31 cellular contexts compared by ENCODE assay signal in genomic region chr1:45319761-45320160, GRCh38. TPM values are rescaled to one million over a fixed set of nuclear protein-coding genes. Genes with fewer than 3 reads are reported as not detected.
"Had no signal": no experiment of that assay in that cellular context is flagged by ENCODE, and none has a peak within 500 bp of the region (broad histone marks: within the 10 kb centered on the region; RNA-seq: fewer than 3 reads in every experiment).

No MANE protein-coding gene starts in this region.

- H3K36me3 Mint-ChIP-seq: activated naive CD4-positive, alpha-beta T cell treated with anti-CD3 and anti-CD28 coated beads, Interleukin-2, amount 50 U/mL, for 24 hours; activated naive CD8-positive, alpha-beta T cell treated with anti-CD3 and anti-CD28 coated beads, Interleukin-2, amount 10 ng/mL, durations not matched to agents 7 days and 5 days had no signal

- ATAC-seq: activated CD8-positive, alpha-beta T cell treated with anti-CD3 and anti-CD28 coated beads for 36 hours; activated T-cell treated with anti-CD3 and anti-CD28 coated beads, Interleukin-2, amount 50 U/mL, for 72 hours; activated T-helper 17 cell treated with anti-CD3 and anti-CD28 coated beads, Interleukin-2, amount 50 U/mL, for 72 hours; body of pancreas; PC-3 had no signal

- H3K9me3 Mint-ChIP-seq: activated CD4-positive, alpha-beta T cell treated with anti-CD3 and anti-CD28 coated beads, Interleukin-2, amount 10 ng/mL, durations not matched to agents 24 days and 14 days; activated CD8-positive, alpha-beta T cell treated with anti-CD3 and anti-CD28 coated beads for 36 hours; activated naive CD4-positive, alpha-beta T cell treated with anti-CD3 and anti-CD28 coated beads, Interleukin-2, amount 50 U/mL, for 24 hours; activated naive CD8-positive, alpha-beta T cell treated with anti-CD3 and anti-CD28 coated beads, Interleukin-2, amount 10 ng/mL, durations not matched to agents 7 days and 5 days; activated T-cell treated with anti-CD3 and anti-CD28 coated beads, Interleukin-2, amount 50 U/mL, for 72 hours; activated T-helper 17 cell treated with anti-CD3 and anti-CD28 coated beads, Interleukin-2, amount 50 U/mL, for 72 hours; T-helper 1 cell treated with Interleukin-12 subunit alpha and Interleukin-12 subunit beta and Interleukin-4 antibody, amounts not matched to agents 30 μg/mL and 1 μg/mL, for 36 hours; T-helper 2 cell treated with Interferon-gamma antibody and Interleukin-4, amounts not matched to agents 5 μg/mL and 100 μg/mL, for 36 hours had no signal

- H3K4me1 Mint-ChIP-seq: activated CD4-positive, alpha-beta T cell treated with anti-CD3 and anti-CD28 coated beads, Interleukin-2, amount 10 ng/mL, durations not matched to agents 24 days and 14 days; activated naive CD4-positive, alpha-beta T cell treated with anti-CD3 and anti-CD28 coated beads, Interleukin-2, amount 50 U/mL, for 24 hours; activated naive CD8-positive, alpha-beta T cell treated with anti-CD3 and anti-CD28 coated beads, Interleukin-2, amount 10 ng/mL, durations not matched to agents 7 days and 5 days; activated T-helper 17 cell treated with anti-CD3 and anti-CD28 coated beads, Interleukin-2, amount 50 U/mL, for 72 hours had no signal

- H3K9me3 ChIP-seq: body of pancreas, breast epithelium, Peyer's patch, SJSA1, SK-N-SH had no signal

- H3K27me3 Mint-ChIP-seq: activated CD8-positive, alpha-beta T cell treated with anti-CD3 and anti-CD28 coated beads for 36 hours; activated naive CD4-positive, alpha-beta T cell treated with anti-CD3 and anti-CD28 coated beads, Interleukin-2, amount 50 U/mL, for 24 hours; activated T-helper 17 cell treated with anti-CD3 and anti-CD28 coated beads, Interleukin-2, amount 50 U/mL, for 72 hours had no signal

- DNase-seq: activated CD4-positive, alpha-beta T cell treated with anti-CD3 and anti-CD28 coated beads, Interleukin-2, amount 10 ng/mL, durations not matched to agents 24 days and 14 days; activated CD4-positive, alpha-beta T cell treated with anti-CD3 and anti-CD28 coated beads, Interleukin-2, amount 50 U/mL, for 4 hours; activated CD8-positive, alpha-beta T cell treated with anti-CD3 and anti-CD28 coated beads for 36 hours; activated gamma-delta T cell; activated naive CD4-positive, alpha-beta T cell treated with Interleukin-2 at 50 U/mL for 16 hours; activated naive CD8-positive, alpha-beta T cell treated with anti-CD3 and anti-CD28 coated beads, Interleukin-2, amount 10 ng/mL, durations not matched to agents 7 days and 5 days; activated T-cell treated with anti-CD3 and anti-CD28 coated beads, Interleukin-2, amount 50 U/mL, for 1 hour; activated T-cell treated with anti-CD3 and anti-CD28 coated beads, Interleukin-2, amount 50 U/mL, for 72 hours; body of pancreas; Kasumi-1; MG63; NCI-H1048; NCI-H1436 treated with DMSO at 0.1 percent for 48 hours; NCI-H1694 treated with DMSO at 0.1 percent for 48 hours; NCI-H2029; NCI-H510A; NCI-H526; NCI-H748 treated with DMSO at 0.1 percent for 48 hours; NK-92 treated with Interleukin-12 subunit alpha and Interleukin-12 subunit beta, amount 100 ng/mL, for 24 hours; PC-3; RPMI8226; SHP77 treated with DMSO at 0.1 percent for 48 hours; SK-N-SH had no signal

- H3K9ac ChIP-seq: SK-N-SH had no signal

- H3K36me3 ChIP-seq: breast epithelium, MG63, Peyer's patch, SJSA1 had no signal

- H3K9me2 ChIP-seq: SK-N-SH had no signal

- H3K4me1 ChIP-seq: breast epithelium, Peyer's patch, SJSA1 had no signal

- H3K27ac ChIP-seq: body of pancreas, breast epithelium, Peyer's patch, SJSA1 had no signal

- H3K27me3 ChIP-seq: body of pancreas, breast epithelium, MG63, Peyer's patch had no signal

- H3K4me2 ChIP-seq: SK-N-SH had no signal

- H3K4me3 ChIP-seq: body of pancreas, breast epithelium, MG63, Peyer's patch, SJSA1 had no signal

- H3K4me3 Mint-ChIP-seq: activated CD4-positive, alpha-beta T cell treated with anti-CD3 and anti-CD28 coated beads, Interleukin-2, amount 10 ng/mL, durations not matched to agents 24 days and 14 days; activated CD8-positive, alpha-beta T cell treated with anti-CD3 and anti-CD28 coated beads for 36 hours; activated naive CD4-positive, alpha-beta T cell treated with anti-CD3 and anti-CD28 coated beads, Interleukin-2, amount 50 U/mL, for 24 hours; activated naive CD8-positive, alpha-beta T cell treated with anti-CD3 and anti-CD28 coated beads, Interleukin-2, amount 10 ng/mL, durations not matched to agents 7 days and 5 days; activated T-cell treated with anti-CD3 and anti-CD28 coated beads, Interleukin-2, amount 50 U/mL, for 72 hours; activated T-helper 17 cell treated with anti-CD3 and anti-CD28 coated beads, Interleukin-2, amount 50 U/mL, for 72 hours; T-helper 1 cell treated with Interleukin-12 subunit alpha and Interleukin-12 subunit beta and Interleukin-4 antibody, amounts not matched to agents 30 μg/mL and 1 μg/mL, for 36 hours; T-helper 2 cell treated with Interferon-gamma antibody and Interleukin-4, amounts not matched to agents 5 μg/mL and 100 μg/mL, for 36 hours had no signal

- H3K27ac Mint-ChIP-seq: activated CD4-positive, alpha-beta T cell treated with anti-CD3 and anti-CD28 coated beads, Interleukin-2, amount 10 ng/mL, durations not matched to agents 24 days and 14 days; activated CD8-positive, alpha-beta T cell treated with anti-CD3 and anti-CD28 coated beads for 36 hours; activated naive CD4-positive, alpha-beta T cell treated with anti-CD3 and anti-CD28 coated beads, Interleukin-2, amount 50 U/mL, for 24 hours; activated naive CD8-positive, alpha-beta T cell treated with anti-CD3 and anti-CD28 coated beads, Interleukin-2, amount 10 ng/mL, durations not matched to agents 7 days and 5 days; activated T-cell treated with anti-CD3 and anti-CD28 coated beads, Interleukin-2, amount 50 U/mL, for 72 hours; activated T-helper 17 cell treated with anti-CD3 and anti-CD28 coated beads, Interleukin-2, amount 50 U/mL, for 72 hours; T-helper 1 cell treated with Interleukin-12 subunit alpha and Interleukin-12 subunit beta and Interleukin-4 antibody, amounts not matched to agents 30 μg/mL and 1 μg/mL, for 36 hours; T-helper 2 cell treated with Interferon-gamma antibody and Interleukin-4, amounts not matched to agents 5 μg/mL and 100 μg/mL, for 36 hours had no signal

RNA-seq across cellular contexts. Expression of gene HPDL, which starts 6.9 kb away (rescaled TPM):
- total RNA-seq: cardiac septum, PC-3 had no signal
